ENCODE assay signal across 29 cellular contexts in genomic region chr6:100240798-100241197, GRCh38.
DNase-seq lines count a peak whose midpoint lies in the region; ATAC-seq, FAIRE-seq and TF ChIP-seq lines count a peak whose summit lies in the region.
"Had no signal": no experiment of that assay in that cellular context is flagged by ENCODE, and none has a peak within 500 bp of the region (broad histone marks: within the 10 kb centered on the region; RNA-seq: fewer than 3 reads in every experiment).

No MANE protein-coding gene starts in this region.

- no peak overlapping the region for H3K23ac ChIP-seq in IMR-90 (ENCODE audit: low read depth, low read length)

- DNase-seq in IMR-90, result no peak
- DNase-seq in K562 (ENCODE audit: extremely low read depth in 1 of 4, low spot score in 3 of 4), result no peak
- DNase-seq in fibroblast of pulmonary artery (ENCODE audit: low read depth), result peak; percentile 45
- DNase-seq in HK-2 (ENCODE audit: unreplicated experiment), result no peak
- DNase-seq in NCI-H187 (lab: John Stamatoyannopoulos, UW), result no peak
- DNase-seq in activated T-helper 2 cell treated with anti-CD3 and anti-CD28 coated beads, Interferon-gamma antibody, Interleukin-2, Interleukin-4, amounts not matched to agents 10 μg/mL and 5 μg/mL and 100 μg/mL, durations not matched to agents 14 hours and 24 hours and 36 hours (ENCODE audit: low spot score), result no peak
- DNase-seq: 8988T; ACHN; BE2C; C1 segment of cervical spinal cord; CD4-positive, alpha-beta memory T cell; CD4-positive, CD25-positive, alpha-beta regulatory T cell; CD8-positive, alpha-beta memory T cell; COR-L47; DMS 273 treated with DMSO at 0.1 percent for 48 hours; DMS153; DMS53; DMS79; DND-41; EL; GDM1 had no signal

- 0 out of 2 replicates have a peak overlapping the region, but pooled peaks have one; percentile 13 for H2AK5ac ChIP-seq in IMR-90 (ENCODE audit: low read depth, low read length)

- intact Hi-C loops in IMR-90 (cut with micrococcal nuclease), result no loop called here
- intact Hi-C loops in K562 (cut with micrococcal nuclease), result no loop called here
- intact Hi-C loops in activated T-helper 2 cell treated with anti-CD3 and anti-CD28 coated beads, Interferon-gamma antibody, Interleukin-2, Interleukin-4, amounts not matched to agents 10 μg/mL and 5 μg/mL and 100 μg/mL, durations not matched to agents 14 hours and 24 hours and 36 hours (cut with micrococcal nuclease), result no loop called here

- no peak for TF ChIP-seq POLR2A in IMR-90 (IDR thresholded peaks at IDR 0.05; ENCODE audit: low read depth, low read length)
- no peak for TF ChIP-seq POLR2A in K562 (conservative IDR thresholded peaks at IDR 0.05)

- H3K36me3 ChIP-seq in HEK293 (ENCODE audit: control insufficient read depth in 2 of 2, insufficient read depth in 1 of 2, low read length in 2 of 2), result no peaks in the 10 kb centered on the region
- H3K36me3 ChIP-seq in IMR-90 (ENCODE audit: control insufficient read depth, insufficient read depth, low read length), result no peaks in the 10 kb centered on the region
- no peaks in the 10 kb centered on the region for H3K36me3 ChIP-seq in K562 (ENCODE audit: control insufficient read depth, insufficient read depth, low read length)
- H3K36me3 ChIP-seq: BE2C, BLaER1 had no signal

- TF ChIP-seq EP300 in K562 (IDR thresholded peaks at IDR 0.05; ENCODE audit: low read length), result no peak

- no peak overlapping the region for H2BK20ac ChIP-seq in IMR-90 (ENCODE audit: low read depth, low read length)

- H3K79me1 ChIP-seq in IMR-90 (ENCODE audit: low read depth in 1 of 2, low read length in 2 of 2), result no peaks in the 10 kb centered on the region

- TF ChIP-seq RAD21 in IMR-90 (IDR thresholded peaks at IDR 0.05; ENCODE audit: low read length) (no peak), K562 (CRISPR knock-in tag; conservative IDR thresholded peaks at IDR 0.05 in 1 of 2, IDR thresholded peaks at IDR 0.05 in 1 of 2) (no peak)

- no peak for FAIRE-seq in K562 (lab: Jason Lieb, UNC)
- FAIRE-seq: A204.1, GM12878, GM12892, GM18507, GM19239 had no signal

- BruUV-seq in IMR-90 (replicated peaks; lab: Mats Ljungman, UMichigan) (no TSS peak), K562 (replicated peaks; lab: Mats Ljungman, UMichigan) (no TSS peak)

- H4K20me1 ChIP-seq in IMR-90 (ENCODE audit: insufficient read depth, low read length), result no peaks in the 10 kb centered on the region
- H4K20me1 ChIP-seq in K562 (replicated peaks; ENCODE audit: control insufficient read depth, insufficient read depth, low read length), result no peaks in the 10 kb centered on the region
- H4K20me1 ChIP-seq: BLaER1 had no signal

- H3K4me3 Mint-ChIP-seq in activated T-helper 2 cell treated with anti-CD3 and anti-CD28 coated beads, Interferon-gamma antibody, Interleukin-2, Interleukin-4, amounts not matched to agents 10 μg/mL and 5 μg/mL and 100 μg/mL, durations not matched to agents 14 hours and 24 hours and 36 hours (ENCODE audit: low read depth), result no peak overlapping the region
- H3K4me3 Mint-ChIP-seq: CD14-positive monocyte; CD4-positive, alpha-beta memory T cell; CD4-positive, CD25-positive, alpha-beta regulatory T cell; CD8-positive, alpha-beta memory T cell had no signal

- H3K27me3 ChIP-seq in IMR-90 (ENCODE audit: control insufficient read depth, insufficient read depth, low read length) (no peaks in the 10 kb centered on the region), K562 (ENCODE audit: control insufficient read depth in 2 of 2, insufficient read depth in 2 of 2, low read length in 2 of 2) (no peaks in the 10 kb centered on the region)
- H3K27me3 ChIP-seq: BLaER1 had no signal

- no peak overlapping the region for H2BK120ac ChIP-seq in IMR-90 (ENCODE audit: low read depth, low read length)

- in situ Hi-C loops in IMR-90 (cut with MboI; ENCODE audit: low sequenced_read_pairs) (no loop called here), K562 (cut with MboI) (no loop called here)

- no peak overlapping the region for H3K4me2 ChIP-seq in IMR-90 (ENCODE audit: low read depth, low read length)
- H3K4me2 ChIP-seq in K562 (ENCODE audit: insufficient read depth, low read length), result no peak overlapping the region
- H3K4me2 ChIP-seq: BLaER1 had no signal

- H3K27ac ChIP-seq in HEK293 (ENCODE audit: extremely low read depth, low read depth, low read length) (no peak overlapping the region), IMR-90 (ENCODE audit: insufficient read depth, low read length) (no peak overlapping the region), K562 (ENCODE audit: extremely low read depth, low read depth, low read length) (no peak overlapping the region)
- H3K27ac ChIP-seq: BLaER1 had no signal

- no peak overlapping the region for H2AFZ ChIP-seq in IMR-90 (replicated peaks; ENCODE audit: low read length, poor library complexity)
- 0 out of 2 replicates have a peak overlapping the region, but pooled peaks have one; percentile 43 for H2AFZ ChIP-seq in K562 (ENCODE audit: low read depth, low read length)

- H3K27me3 Mint-ChIP-seq in activated T-helper 2 cell treated with anti-CD3 and anti-CD28 coated beads, Interferon-gamma antibody, Interleukin-2, Interleukin-4, amounts not matched to agents 10 μg/mL and 5 μg/mL and 100 μg/mL, durations not matched to agents 14 hours and 24 hours and 36 hours (ENCODE audit: low read depth), result peaks cover 41% of the 10 kb centered on the region
- H3K27me3 Mint-ChIP-seq: CD4-positive, alpha-beta memory T cell had no signal

- no peak overlapping the region for H4K91ac ChIP-seq in IMR-90 (ENCODE audit: insufficient read depth, low read depth, low read length)

- no peaks in the 10 kb centered on the region for H3K36me3 Mint-ChIP-seq in activated T-helper 2 cell treated with anti-CD3 and anti-CD28 coated beads, Interferon-gamma antibody, Interleukin-2, Interleukin-4, amounts not matched to agents 10 μg/mL and 5 μg/mL and 100 μg/mL, durations not matched to agents 14 hours and 24 hours and 36 hours (ENCODE audit: low read depth)
- H3K36me3 Mint-ChIP-seq: CD14-positive monocyte; CD4-positive, alpha-beta memory T cell; CD4-positive, CD25-positive, alpha-beta regulatory T cell; CD8-positive, alpha-beta memory T cell had no signal

- H3K4me1 Mint-ChIP-seq in activated T-helper 2 cell treated with anti-CD3 and anti-CD28 coated beads, Interferon-gamma antibody, Interleukin-2, Interleukin-4, amounts not matched to agents 10 μg/mL and 5 μg/mL and 100 μg/mL, durations not matched to agents 14 hours and 24 hours and 36 hours (ENCODE audit: low read depth), result peaks cover 1% of the 10 kb centered on the region
- H3K4me1 Mint-ChIP-seq: CD14-positive monocyte; CD4-positive, alpha-beta memory T cell; CD4-positive, CD25-positive, alpha-beta regulatory T cell; CD8-positive, alpha-beta memory T cell had no signal

- no peak overlapping the region for H3K56ac ChIP-seq in IMR-90 (ENCODE audit: extremely low read depth, insufficient read depth, low read length)

- TF ChIP-seq CTCF in HEK293 (tag by site-specific recombination; IDR thresholded peaks at IDR 0.05) (no peak), IMR-90 (conservative IDR thresholded peaks at IDR 0.05; ENCODE audit: low read depth, low read length) (no peak), K562 (IDR thresholded peaks at IDR 0.05 in 2 of 3, conservative IDR thresholded peaks at IDR 0.05 in 1 of 3; ENCODE audit: insufficient read depth in 2 of 3, low read depth in 1 of 3, low read length in 3 of 3) (no peak), fibroblast of pulmonary artery (IDR thresholded peaks at IDR 0.05; ENCODE audit: low read length, missing control alignments) (no peak)

- H3K27ac Mint-ChIP-seq in activated T-helper 2 cell treated with anti-CD3 and anti-CD28 coated beads, Interferon-gamma antibody, Interleukin-2, Interleukin-4, amounts not matched to agents 10 μg/mL and 5 μg/mL and 100 μg/mL, durations not matched to agents 14 hours and 24 hours and 36 hours, result no peak overlapping the region
- H3K27ac Mint-ChIP-seq: CD14-positive monocyte; CD4-positive, alpha-beta memory T cell; CD4-positive, CD25-positive, alpha-beta regulatory T cell; CD8-positive, alpha-beta memory T cell had no signal

- H3K9me3 ChIP-seq in HEK293 (ENCODE audit: control insufficient read depth, insufficient read depth, low read depth, low read length) (no peaks in the 10 kb centered on the region), IMR-90 (ENCODE audit: control insufficient read depth, insufficient read depth, low read length) (no peaks in the 10 kb centered on the region), K562 (replicated peaks; ENCODE audit: control insufficient read depth, insufficient read depth, low read depth, low read length) (no peaks in the 10 kb centered on the region)
- H3K9me3 ChIP-seq: BE2C, BLaER1 had no signal

- H3K9me1 ChIP-seq in IMR-90 (ENCODE audit: insufficient read depth, low read length), result no peaks in the 10 kb centered on the region
- no peaks in the 10 kb centered on the region for H3K9me1 ChIP-seq in K562 (ENCODE audit: control insufficient read depth, insufficient read depth, low read length)

- H3K18ac ChIP-seq in IMR-90 (ENCODE audit: low read depth, low read length), result no peak overlapping the region

- POLR2A ChIA-PET in HEK293 (lab: Yijun Ruan, JAX), result no interaction called here
- POLR2A ChIA-PET in IMR-90 (lab: Charles Lee; ENCODE audit: unreplicated experiment), result no interaction called here
- POLR2A ChIA-PET in K562 (lab: Yijun Ruan, JAX), result interaction anchor here (1.0 to 1.3 kb wide), 2 partner anchors 8 to 11 kb away, joined by 3 read pairs; no protein-coding TSS in a partner anchor

- H2BK5ac ChIP-seq in IMR-90 (ENCODE audit: low read depth, low read length, poor library complexity, severe bottlenecking), result no peak overlapping the region

- H3K14ac ChIP-seq in IMR-90 (replicated peaks; ENCODE audit: low read depth, low read length), result no peak overlapping the region

- no peaks in the 10 kb centered on the region for H3K79me2 ChIP-seq in K562 (ENCODE audit: control insufficient read depth, insufficient read depth, low read length)

- H3K4me3 ChIP-seq in HEK293 (ENCODE audit: low read depth, low read length), result no peak overlapping the region
- H3K4me3 ChIP-seq in IMR-90 (ENCODE audit: insufficient read depth, low read depth, low read length), result no peak overlapping the region
- H3K4me3 ChIP-seq in K562, result no peak overlapping the region
- H3K4me3 ChIP-seq in fibroblast of pulmonary artery (replicated peaks; ENCODE audit: low read depth, low read length), result no peak overlapping the region
- H3K4me3 ChIP-seq: BLaER1, GM12878 had no signal

- H3K9ac ChIP-seq in IMR-90 (ENCODE audit: low read depth, low read length) (no peak overlapping the region), K562 (ENCODE audit: insufficient read depth in 1 of 2, low read depth in 2 of 2, low read length in 2 of 2) (no peak overlapping the region)
- H3K9ac ChIP-seq: BLaER1 had no signal

- H3K4me1 ChIP-seq in HEK293 (ENCODE audit: control insufficient read depth, insufficient read depth, low read length) (no peaks in the 10 kb centered on the region), IMR-90 (ENCODE audit: control insufficient read depth, insufficient read depth, low read length) (no peaks in the 10 kb centered on the region), K562 (replicated peaks in 1 of 2; ENCODE audit: control insufficient read depth in 2 of 2, insufficient read depth in 2 of 2, low read length in 2 of 2) (no peaks in the 10 kb centered on the region; a peak in 1 of 5 replicates)
- H3K4me1 ChIP-seq: BE2C, BLaER1 had no signal

- H2BK15ac ChIP-seq in IMR-90 (ENCODE audit: low read depth, low read length), result no peak overlapping the region; the same call in 2 of the 3 replicates

- H4K8ac ChIP-seq in IMR-90 (ENCODE audit: low read depth in 2 of 2, low read length in 2 of 2), result no peak overlapping the region

- no peak overlapping the region for H3K4ac ChIP-seq in IMR-90 (ENCODE audit: low read depth, low read length)

- CTCF ChIA-PET in HEK293 (lab: Yijun Ruan, JAX), result no interaction called here
- CTCF ChIA-PET in IMR-90 (lab: Yijun Ruan, JAX), result no interaction called here
- CTCF ChIA-PET in K562 (lab: Yijun Ruan, JAX; ENCODE audit: low intra/inter-chr PET ratio), result no interaction called here

- H4K5ac ChIP-seq in IMR-90 (ENCODE audit: low read depth, low read length), result no peak overlapping the region

- no peak for ATAC-seq in IMR-90 (ENCODE audit: low read depth)
- no peak for ATAC-seq in K562
- ATAC-seq: GM12878 had no signal

- dilution Hi-C loops in IMR-90 (cut with HindIII; ENCODE audit: low sequenced_read_pairs, unreplicated experiment), result no loop called here

- H2AK9ac ChIP-seq in IMR-90 (replicated peaks; ENCODE audit: low read depth, low read length, poor library complexity), result no peak overlapping the region

- H3K9me3 Mint-ChIP-seq in activated T-helper 2 cell treated with anti-CD3 and anti-CD28 coated beads, Interferon-gamma antibody, Interleukin-2, Interleukin-4, amounts not matched to agents 10 μg/mL and 5 μg/mL and 100 μg/mL, durations not matched to agents 14 hours and 24 hours and 36 hours, result no peaks in the 10 kb centered on the region
- H3K9me3 Mint-ChIP-seq: CD14-positive monocyte; CD4-positive, alpha-beta memory T cell; CD8-positive, alpha-beta memory T cell had no signal
